23 cellular contexts compared by ENCODE assay signal in the genomic region with DNA sequence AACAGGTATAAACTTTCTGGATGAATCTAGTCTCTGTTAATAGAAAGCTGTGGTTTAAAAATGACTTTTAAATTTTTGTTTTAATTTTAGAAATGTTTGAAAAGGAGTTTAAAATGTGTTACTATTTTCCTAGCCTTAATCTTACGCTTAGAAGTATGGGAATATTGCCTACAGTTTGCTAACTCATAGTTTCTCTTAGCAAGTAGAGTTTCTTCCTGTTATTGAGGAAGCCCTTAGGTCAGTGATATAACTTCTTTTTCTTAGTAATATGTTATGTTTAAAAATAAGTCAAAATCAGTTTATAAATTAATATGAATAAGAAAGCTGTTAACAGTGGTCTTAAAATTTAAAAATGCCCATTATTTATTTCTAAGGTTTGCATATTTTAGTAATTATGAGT. TPM values are rescaled to one million over a fixed set of nuclear protein-coding genes. Genes with fewer than 3 reads are reported as not detected.
A peak's percentile ranks its signal among the peaks of the same experiment; 100 is the strongest.
DNase-seq lines count a peak whose midpoint lies in the region; ATAC-seq and TF ChIP-seq lines count a peak whose summit lies in the region.
"Had no signal": no experiment of that assay in that cellular context is flagged by ENCODE, and none has a peak within 500 bp of the region (broad histone marks: within the 10 kb centered on the region; RNA-seq: fewer than 3 reads in every experiment).

No MANE protein-coding gene starts in this region.

- H3K36me3 Mint-ChIP-seq in central memory CD8-positive, alpha-beta T cell (ENCODE audit: insufficient read depth): peaks cover 13% of the 10 kb centered on the region
- peaks cover 0 to 8% (median 5%) of the 10 kb centered on the region in 3 donors for H3K36me3 Mint-ChIP-seq in naive thymus-derived CD8-positive, alpha-beta T cell

- DNase-seq in NOMO-1 treated with DMSO at 0.1 percent for 48 hours (lab: John Stamatoyannopoulos, UW; ENCODE audit: unreplicated experiment): peak; percentile 11
- DNase-seq in NOMO-1 treated with dmso at 0.1 percent for 144 hours (lab: John Stamatoyannopoulos, UW; ENCODE audit: unreplicated experiment): no peak
- DNase-seq in OCI-M1 (lab: John Stamatoyannopoulos, UW): peak; percentile 20
- DNase-seq in central memory CD8-positive, alpha-beta T cell (ENCODE audit: low spot score in 2 of 2): no peak
- no peak for DNase-seq in spleen
- DNase-seq in naive thymus-derived CD8-positive, alpha-beta T cell: no peak
- DNase-seq: CD4-positive, CD25-positive, alpha-beta regulatory T cell; COR-L47; DMS153; HCEC 1CT; KBM-7; MV-4-11; NCI-H1417 treated with DMSO at 0.1 percent for 48 hours; NCI-H1930; NCI-H345; NCI-H526; Peyer's patch had no signal

- intact Hi-C loops in spleen (cut with DNase I; ENCODE audit: low total_unique reads): no loop called here

- H3K4me3 Mint-ChIP-seq in central memory CD8-positive, alpha-beta T cell: no peak overlapping the region
- no peak overlapping the region for H3K4me3 Mint-ChIP-seq in naive thymus-derived CD8-positive, alpha-beta T cell
- H3K4me3 Mint-ChIP-seq: B cell, GM23338 had no signal

- POLR2A ChIA-PET in naive thymus-derived CD8-positive, alpha-beta T cell (lab: Charles Lee): no interaction called here

- no peak for TF ChIP-seq POLR2A in spleen (IDR thresholded peaks at IDR 0.05)

- peak overlapping the region; percentile 49 for H3K27ac Mint-ChIP-seq in central memory CD8-positive, alpha-beta T cell (ENCODE audit: low read depth)
- peak overlapping the region in 1 of 10 donors; percentile 5 for H3K27ac Mint-ChIP-seq in naive thymus-derived CD8-positive, alpha-beta T cell
- H3K27ac Mint-ChIP-seq: B cell, GM23338 had no signal

- WGBS in spleen, 5 donors: 35 to 65% (median 45%) methylated on average over 1 of the region's 1 CpG

- H3K27ac ChIP-seq in spleen: peak overlapping the region in 5 of 8 donors; percentile 3 to 95 (median 21)
- H3K27ac ChIP-seq: 22Rv1, Peyer's patch had no signal

- H3K4me1 Mint-ChIP-seq in central memory CD8-positive, alpha-beta T cell: peaks cover 54% of the 10 kb centered on the region
- H3K4me1 Mint-ChIP-seq in naive thymus-derived CD8-positive, alpha-beta T cell: peaks cover 36 to 62% (median 48%) of the 10 kb centered on the region in 4 donors

- H3K9me3 ChIP-seq in spleen: no peaks in the 10 kb centered on the region
- H3K9me3 ChIP-seq: Peyer's patch had no signal

- H3K4me3 ChIP-seq in spleen: no peak overlapping the region
- H3K4me3 ChIP-seq: GM23338, Peyer's patch had no signal

- H3K27me3 Mint-ChIP-seq in central memory CD8-positive, alpha-beta T cell: no peaks in the 10 kb centered on the region
- no peaks in the 10 kb centered on the region for H3K27me3 Mint-ChIP-seq in naive thymus-derived CD8-positive, alpha-beta T cell
- H3K27me3 Mint-ChIP-seq: B cell; CD4-positive, CD25-positive, alpha-beta regulatory T cell had no signal

- H3K9me3 Mint-ChIP-seq in central memory CD8-positive, alpha-beta T cell: no peaks in the 10 kb centered on the region
- H3K9me3 Mint-ChIP-seq in naive thymus-derived CD8-positive, alpha-beta T cell: peaks cover 0 to 3% (median 0%) of the 10 kb centered on the region in 9 donors
- H3K9me3 Mint-ChIP-seq: CD4-positive, CD25-positive, alpha-beta regulatory T cell; GM23338 had no signal

- no peaks in the 10 kb centered on the region for H3K27me3 ChIP-seq in spleen (replicated peaks in 1 of 7)
- H3K27me3 ChIP-seq: Peyer's patch had no signal

- H3K4me1 ChIP-seq in spleen: peaks cover 20 to 73% (median 46%) of the 10 kb centered on the region in 6 donors

- no peak for TF ChIP-seq CTCF in spleen (IDR thresholded peaks at IDR 0.05 in 8 of 11, conservative IDR thresholded peaks at IDR 0.05 in 3 of 11)

- no peaks in the 10 kb centered on the region for H3K36me3 ChIP-seq in spleen
- H3K36me3 ChIP-seq: Peyer's patch had no signal

- ATAC-seq in central memory CD8-positive, alpha-beta T cell (replicated peaks; ENCODE audit: extremely low read depth, poor library complexity, severe bottlenecking): no peak
- ATAC-seq in HG03378 (IDR thresholded peaks at IDR 0.05; ENCODE audit: unreplicated experiment) (no peak), HG03442 (IDR thresholded peaks at IDR 0.05; ENCODE audit: unreplicated experiment) (no peak)
- ATAC-seq in naive thymus-derived CD8-positive, alpha-beta T cell: no peak
- ATAC-seq: GM23338, Right ventricle myocardium inferior had no signal

RNA-seq across cellular contexts. Expression of a gene that starts 3.1 kb away (rescaled TPM):
- total RNA-seq in spleen: 10 to 100 TPM; 29.8 to 50.2 (median 38.8) TPM
- polyA plus RNA-seq in spleen: 10 to 100 TPM; 19.8 to 30.6 (median 24.1) TPM
- total RNA-seq in naive thymus-derived CD8-positive, alpha-beta T cell: 10 to 100 TPM; 12.8 TPM
- 10 to 100 TPM; 26.4 to 35.4 (median 32.8) TPM for polyA plus RNA-seq in naive thymus-derived CD8-positive, alpha-beta T cell

Comparison
In these comparisons a context has a peak if more than half of its experiments do, and no peak if none do; other contexts are left out.
1. DNase-seq: peak in NOMO-1 treated with DMSO at 0.1 percent for 48 hours (single experiment) and OCI-M1 (single experiment); none in NOMO-1 treated with dmso at 0.1 percent for 144 hours (single experiment), central memory CD8-positive, alpha-beta T cell (0 of 2), spleen (single experiment) and naive thymus-derived CD8-positive, alpha-beta T cell (0 of 10).